In genomic region chrX:119235872-119236598, GRCh38 we compare ENCODE assay signal across 1 cellular context.
TF ChIP-seq lines count a peak whose summit lies in the region.

TSS of gene PGRMC1 (plus strand) at chrX:119236285. CDS start at chrX:119236364, 79 bp downstream.

TF ChIP-seq in GM12878, 131 proteins besides CTCF, POLR2A, EP300 and RAD21 (continued from another document):
- TF ChIP-seq BCL11A (IDR thresholded peaks at IDR 0.05; ENCODE audit: low read depth, low read length) (no peak), RAD51 (IDR thresholded peaks at IDR 0.05) (no peak), ZSCAN29 (IDR thresholded peaks at IDR 0.05) (no peak), MLLT1 (IDR thresholded peaks at IDR 0.05) (no peak), SMC3 (IDR thresholded peaks at IDR 0.05; ENCODE audit: borderline replicate concordance, low read length) (no peak), CEBPB (IDR thresholded peaks at IDR 0.05; ENCODE audit: borderline replicate concordance in 1 of 2, low read depth in 2 of 2, low read length in 2 of 2) (no peak), IKZF1 (conservative IDR thresholded peaks at IDR 0.05) (peak; percentile 59), TARDBP (IDR thresholded peaks at IDR 0.05; ENCODE audit: borderline replicate concordance) (no peak), CHD4 (IDR thresholded peaks at IDR 0.05) (no peak), GATAD2B (conservative IDR thresholded peaks at IDR 0.05; ENCODE audit: low read depth) (0 out of 2 replicates have a peak, but pooled peaks have one; percentile 39), SMARCA5 (IDR thresholded peaks at IDR 0.05) (peak; percentile 57; the same call in 1 of the 2 replicates), ASH2L (IDR thresholded peaks at IDR 0.05; ENCODE audit: borderline replicate concordance, low read depth) (no peak), REST (IDR thresholded peaks at IDR 0.05; ENCODE audit: low read depth, low read length) (no peak), CHD1 (IDR thresholded peaks at IDR 0.05; ENCODE audit: low read depth, low read length) (no peak), RELB (IDR thresholded peaks at IDR 0.05; ENCODE audit: low read depth) (no peak), JUND (IDR thresholded peaks at IDR 0.05; ENCODE audit: low read depth, low read length) (no peak), CBX5 (IDR thresholded peaks at IDR 0.05; ENCODE audit: low read depth) (no peak), IRF5 (IDR thresholded peaks at IDR 0.05; ENCODE audit: borderline replicate concordance) (no peak), TCF12 (IDR thresholded peaks at IDR 0.05; ENCODE audit: low read depth, low read length) (peak; percentile 29; the same call in 1 of the 2 replicates), BACH1 (IDR thresholded peaks at IDR 0.05; ENCODE audit: borderline replicate concordance) (peak; percentile 70; the same call in 1 of the 2 replicates), TBL1XR1 (IDR thresholded peaks at IDR 0.05; ENCODE audit: low read depth, low read length) (no peak), CREB1 (IDR thresholded peaks at IDR 0.05; ENCODE audit: low read depth) (peak; percentile 30; the same call in 1 of the 2 replicates), TAF1 (IDR thresholded peaks at IDR 0.05; ENCODE audit: borderline replicate concordance, low read depth, low read length) (peak; percentile 70; the same call in 1 of the 2 replicates), E2F8 (IDR thresholded peaks at IDR 0.05; ENCODE audit: low read depth, partially characterized antibody) (no peak), POLR2AphosphoS2 (IDR thresholded peaks at IDR 0.05; ENCODE audit: low read depth, low read length) (no peak; the same call in 1 of the 2 replicates)
